ENCODE assay signal across 23 cellular contexts in genomic region chrX:38110231-38110630, GRCh38.
A peak's percentile ranks its signal among the peaks of the same experiment; 100 is the strongest.
DNase-seq lines count a peak whose midpoint lies in the region; ATAC-seq and TF ChIP-seq lines count a peak whose summit lies in the region.
"Had no signal": no experiment of that assay in that cellular context is flagged by ENCODE, and none has a peak within 500 bp of the region (broad histone marks: within the 10 kb centered on the region; RNA-seq: fewer than 3 reads in every experiment).

No MANE protein-coding gene starts in this region.

- TF ChIP-seq CTCF in choroid plexus epithelial cell (conservative IDR thresholded peaks at IDR 0.05; ENCODE audit: low read depth, low read length), result no peak
- TF ChIP-seq CTCF in fibroblast of villous mesenchyme (IDR thresholded peaks at IDR 0.05; ENCODE audit: insufficient read depth, low read depth, low read length), result no peak

- H3K4me3 Mint-ChIP-seq in activated CD8-positive, alpha-beta T cell treated with anti-CD3 and anti-CD28 coated beads, Interleukin-2, amount 10 ng/mL, durations not matched to agents 7 days and 5 days, result no peak overlapping the region
- H3K4me3 Mint-ChIP-seq: CD8-positive, alpha-beta T cell had no signal

- POLR2A ChIA-PET in activated CD8-positive, alpha-beta T cell treated with anti-CD3 and anti-CD28 coated beads, Interleukin-2, amount 10 ng/mL, durations not matched to agents 7 days and 5 days (lab: Charles Lee), result no interaction called here

- no peaks in the 10 kb centered on the region for H3K4me1 Mint-ChIP-seq in activated CD8-positive, alpha-beta T cell treated with anti-CD3 and anti-CD28 coated beads, Interleukin-2, amount 10 ng/mL, durations not matched to agents 7 days and 5 days (ENCODE audit: low read depth)

- no peaks in the 10 kb centered on the region for H3K27me3 Mint-ChIP-seq in activated CD8-positive, alpha-beta T cell treated with anti-CD3 and anti-CD28 coated beads, Interleukin-2, amount 10 ng/mL, durations not matched to agents 7 days and 5 days (ENCODE audit: low read depth)

- no peaks in the 10 kb centered on the region for H3K36me3 Mint-ChIP-seq in activated CD8-positive, alpha-beta T cell treated with anti-CD3 and anti-CD28 coated beads, Interleukin-2, amount 10 ng/mL, durations not matched to agents 7 days and 5 days (ENCODE audit: low read depth)
- H3K36me3 Mint-ChIP-seq: CD8-positive, alpha-beta T cell had no signal

- ATAC-seq in activated CD8-positive, alpha-beta T cell treated with anti-CD3 and anti-CD28 coated beads, Interleukin-2, amount 10 ng/mL, durations not matched to agents 7 days and 5 days, result no peak
- ATAC-seq in GM18907 (IDR thresholded peaks at IDR 0.05; ENCODE audit: unreplicated experiment), result no peak
- ATAC-seq: CD8-positive, alpha-beta T cell; Panc1 had no signal

- DNase-seq in ELR (ENCODE audit: low read depth) (peak; percentile 12), NCI-H226 (peak; percentile 28), choroid plexus epithelial cell (ENCODE audit: low read depth) (peak; percentile 16), fibroblast of villous mesenchyme (ENCODE audit: low read depth) (peak; percentile 13), RPMI8226 (no peak)
- no peak for DNase-seq in stimulated activated CD8-positive, alpha-beta memory T cell treated with anti-CD3 and anti-CD28 coated beads, Interleukin-4, amount 100 ng/mL, for 48 hours
- no peak for DNase-seq in activated CD8-positive, alpha-beta T cell treated with anti-CD3 and anti-CD28 coated beads, Interleukin-2, amount 10 ng/mL, durations not matched to agents 7 days and 5 days
- DNase-seq: AML-193; C1 segment of cervical spinal cord; CD8-positive, alpha-beta T cell; DND-41; GOT3; HCEC 1CT; Karpas-422; NCI-H1048; NCI-H1417 treated with DMSO at 0.1 percent for 48 hours; NCI-H1930; NCI-H510A; NCI-H748 treated with DMSO at 0.1 percent for 48 hours; NK-92 treated with Interleukin-12 subunit alpha and Interleukin-12 subunit beta, amount 100 ng/mL, for 24 hours; SJCRH30 had no signal

- no peak overlapping the region for H3K27ac Mint-ChIP-seq in activated CD8-positive, alpha-beta T cell treated with anti-CD3 and anti-CD28 coated beads, Interleukin-2, amount 10 ng/mL, durations not matched to agents 7 days and 5 days
- H3K27ac Mint-ChIP-seq: CD8-positive, alpha-beta T cell had no signal

- H3K4me3 ChIP-seq in choroid plexus epithelial cell (ENCODE audit: low read depth, low read length) (no peak overlapping the region), fibroblast of villous mesenchyme (ENCODE audit: low read depth, low read length) (no peak overlapping the region)
- H3K4me3 ChIP-seq: SJCRH30 had no signal

- CTCF ChIA-PET in activated CD8-positive, alpha-beta T cell treated with anti-CD3 and anti-CD28 coated beads, Interleukin-2, amount 10 ng/mL, durations not matched to agents 7 days and 5 days (lab: Charles Lee), result no interaction called here

- no peaks in the 10 kb centered on the region for H3K9me3 Mint-ChIP-seq in activated CD8-positive, alpha-beta T cell treated with anti-CD3 and anti-CD28 coated beads, Interleukin-2, amount 10 ng/mL, durations not matched to agents 7 days and 5 days (ENCODE audit: insufficient read depth)
- H3K9me3 Mint-ChIP-seq: CD8-positive, alpha-beta T cell had no signal

Comparison
In these comparisons a context has a peak if more than half of its experiments do, and no peak if none do; other contexts are left out.
1. DNase-seq: peak in ELR (single experiment), NCI-H226 (single experiment), choroid plexus epithelial cell (single experiment) and fibroblast of villous mesenchyme (single experiment); none in stimulated activated CD8-positive, alpha-beta memory T cell treated with anti-CD3 and anti-CD28 coated beads, Interleukin-4, amount 100 ng/mL, for 48 hours (single experiment), activated CD8-positive, alpha-beta T cell treated with anti-CD3 and anti-CD28 coated beads, Interleukin-2, amount 10 ng/mL, durations not matched to agents 7 days and 5 days (single experiment) and RPMI8226 (single experiment).